In the genomic region with DNA sequence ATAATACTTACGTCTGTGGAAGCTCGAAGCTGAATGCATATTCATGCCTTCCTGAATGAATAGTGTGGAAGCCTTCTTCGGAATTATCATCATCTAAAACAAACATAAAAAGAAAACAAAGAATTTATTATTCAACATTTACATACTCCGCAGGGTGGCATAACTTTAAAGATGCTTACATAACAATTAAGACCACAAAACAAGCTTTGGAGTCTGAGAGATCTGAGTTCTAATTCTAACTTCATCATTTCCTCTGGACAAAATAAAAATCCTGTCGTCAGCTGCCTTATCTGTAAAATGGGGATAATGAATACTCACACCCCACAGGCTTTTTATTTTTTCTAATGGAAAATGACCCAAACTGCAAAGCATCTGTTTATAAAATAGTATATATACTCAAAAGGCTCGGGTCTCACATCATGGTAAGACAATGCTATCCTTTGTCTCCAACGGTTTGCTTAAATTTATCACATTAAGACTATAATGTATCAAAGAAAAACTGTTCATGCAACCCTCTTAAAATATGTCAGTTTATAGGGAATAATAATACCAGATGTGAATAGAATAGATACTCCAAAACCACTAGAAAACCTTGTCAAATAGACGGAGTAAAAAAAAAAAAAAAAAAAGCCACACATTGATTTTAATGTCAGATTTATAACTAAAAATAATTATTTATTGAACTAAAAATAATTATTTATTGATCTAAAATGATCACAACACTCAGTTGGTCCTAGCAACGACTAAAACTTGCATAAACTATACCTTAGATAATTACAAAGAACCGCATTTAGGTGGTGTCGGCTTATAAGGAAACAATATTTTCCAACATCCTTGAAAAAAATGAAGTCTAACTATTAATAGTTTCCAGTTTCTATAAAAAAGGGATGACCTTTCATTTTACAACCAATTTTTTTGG, we compare ENCODE assay signal across 8 cellular contexts. TPM values are rescaled to one million over a fixed set of nuclear protein-coding genes. Genes with fewer than 3 reads are reported as not detected.
DNase-seq lines count a peak whose midpoint lies in the region; ATAC-seq and TF ChIP-seq lines count a peak whose summit lies in the region.

No MANE protein-coding gene starts in this region.

- peak overlapping the region; percentile 99 for H3K27ac Mint-ChIP-seq in activated naive CD4-positive, alpha-beta T cell treated with anti-CD3 and anti-CD28 coated beads for 36 hours
- peak overlapping the region; percentile 99 for H3K27ac Mint-ChIP-seq in activated CD8-positive, alpha-beta T cell treated with anti-CD3 and anti-CD28 coated beads for 36 hours
- peak overlapping the region; percentile 98 to 100 (median 100) for H3K27ac Mint-ChIP-seq in immature natural killer cell

- no peak for ATAC-seq in activated CD8-positive, alpha-beta T cell treated with anti-CD3 and anti-CD28 coated beads for 36 hours

- POLR2A ChIA-PET in activated CD8-positive, alpha-beta T cell treated with anti-CD3 and anti-CD28 coated beads for 36 hours (lab: Charles Lee): interaction anchor here (0.6 to 2.2 kb wide), 8 partner anchors 8 to 226 kb away, joined by 3 to 25 read pairs (median 3); no protein-coding TSS in a partner anchor

- peaks cover 23% of the 10 kb centered on the region for H3K36me3 ChIP-seq in suprapubic skin

- no peak for DNase-seq in activated naive CD4-positive, alpha-beta T cell treated with anti-CD3 and anti-CD28 coated beads for 36 hours
- DNase-seq in activated naive CD4-positive, alpha-beta T cell (lab: John Stamatoyannopoulos, UW): no peak
- DNase-seq in activated CD8-positive, alpha-beta T cell treated with anti-CD3 and anti-CD28 coated beads for 36 hours: no peak
- no peak for DNase-seq in immature natural killer cell
- no peak for DNase-seq in suprapubic skin (ENCODE audit: low spot score in 2 of 2)
- no peak for DNase-seq in COR-L47 (lab: John Stamatoyannopoulos, UW)
- DNase-seq in NCI-H2081 (lab: John Stamatoyannopoulos, UW): no peak
- DNase-seq in AG20443 (ENCODE audit: low spot score): no peak

- no peak for TF ChIP-seq CTCF in activated CD8-positive, alpha-beta T cell treated with anti-CD3 and anti-CD28 coated beads for 36 hours (IDR thresholded peaks at IDR 0.05)
- no peak for TF ChIP-seq CTCF in suprapubic skin (IDR thresholded peaks at IDR 0.05)

- no peak for TF ChIP-seq POLR2A in suprapubic skin (IDR thresholded peaks at IDR 0.05)

- TF ChIP-seq EP300 in suprapubic skin (IDR thresholded peaks at IDR 0.05): no peak

- no peaks in the 10 kb centered on the region for H3K9me3 ChIP-seq in suprapubic skin

- 26% methylated on average over 11 of the region's 11 CpGs for WGBS in suprapubic skin

- H3K27ac ChIP-seq in suprapubic skin: peak overlapping the region; percentile 99

- H3K4me3 Mint-ChIP-seq in activated naive CD4-positive, alpha-beta T cell treated with anti-CD3 and anti-CD28 coated beads for 36 hours: peak overlapping the region; percentile 91
- peak overlapping the region; percentile 93 for H3K4me3 Mint-ChIP-seq in activated CD8-positive, alpha-beta T cell treated with anti-CD3 and anti-CD28 coated beads for 36 hours
- peak overlapping the region; percentile 94 to 100 (median 99) for H3K4me3 Mint-ChIP-seq in immature natural killer cell

- intact Hi-C loops in activated naive CD4-positive, alpha-beta T cell treated with anti-CD3 and anti-CD28 coated beads for 36 hours (cut with micrococcal nuclease): no loop called here
- intact Hi-C loops in activated CD8-positive, alpha-beta T cell treated with anti-CD3 and anti-CD28 coated beads for 36 hours (cut with micrococcal nuclease): loop anchor here (2.0 kb wide), 1 partner anchor 66 kb away; no protein-coding TSS in a partner anchor

- H3K27me3 Mint-ChIP-seq in activated naive CD4-positive, alpha-beta T cell treated with anti-CD3 and anti-CD28 coated beads for 36 hours (ENCODE audit: low read depth): no peaks in the 10 kb centered on the region
- no peaks in the 10 kb centered on the region for H3K27me3 Mint-ChIP-seq in activated CD8-positive, alpha-beta T cell treated with anti-CD3 and anti-CD28 coated beads for 36 hours
- H3K27me3 Mint-ChIP-seq in immature natural killer cell (ENCODE audit: low read depth in 3 of 3): peaks cover 7 to 28% (median 17%) of the 10 kb centered on the region in 3 donors

- peaks cover 40% of the 10 kb centered on the region for H3K4me1 ChIP-seq in suprapubic skin

- H3K4me1 Mint-ChIP-seq in activated naive CD4-positive, alpha-beta T cell treated with anti-CD3 and anti-CD28 coated beads for 36 hours (ENCODE audit: low read depth): peaks cover 30% of the 10 kb centered on the region
- peaks cover 29% of the 10 kb centered on the region for H3K4me1 Mint-ChIP-seq in activated CD8-positive, alpha-beta T cell treated with anti-CD3 and anti-CD28 coated beads for 36 hours (ENCODE audit: low read depth)
- peaks cover 34 to 62% of the 10 kb centered on the region in 2 donors for H3K4me1 Mint-ChIP-seq in immature natural killer cell

- CTCF ChIA-PET in activated naive CD4-positive, alpha-beta T cell treated with anti-CD3 and anti-CD28 coated beads for 36 hours (lab: Charles Lee): interaction anchor here (0.5 to 1.6 kb wide), 4 partner anchors 9 to 159 kb away, joined by 3 to 6 read pairs (median 4); no protein-coding TSS in a partner anchor
- CTCF ChIA-PET in activated CD8-positive, alpha-beta T cell treated with anti-CD3 and anti-CD28 coated beads for 36 hours (lab: Charles Lee): interaction anchor here (0.9 to 2.2 kb wide), 9 partner anchors 40 to 159 kb away, joined by 3 to 15 read pairs (median 4); no protein-coding TSS in a partner anchor

- H3K36me3 Mint-ChIP-seq in activated naive CD4-positive, alpha-beta T cell treated with anti-CD3 and anti-CD28 coated beads for 36 hours (ENCODE audit: low read depth): peaks cover 14% of the 10 kb centered on the region
- H3K36me3 Mint-ChIP-seq in activated CD8-positive, alpha-beta T cell treated with anti-CD3 and anti-CD28 coated beads for 36 hours (ENCODE audit: low read depth): peaks cover 50% of the 10 kb centered on the region
- peaks cover 19 to 28% (median 21%) of the 10 kb centered on the region in 3 donors for H3K36me3 Mint-ChIP-seq in immature natural killer cell

- H3K9me3 Mint-ChIP-seq in activated naive CD4-positive, alpha-beta T cell treated with anti-CD3 and anti-CD28 coated beads for 36 hours: no peaks in the 10 kb centered on the region
- H3K9me3 Mint-ChIP-seq in activated CD8-positive, alpha-beta T cell treated with anti-CD3 and anti-CD28 coated beads for 36 hours: no peaks in the 10 kb centered on the region
- no peaks in the 10 kb centered on the region for H3K9me3 Mint-ChIP-seq in immature natural killer cell

- peak overlapping the region; percentile 80 for H3K4me3 ChIP-seq in suprapubic skin

- H3K27me3 ChIP-seq in suprapubic skin: no peaks in the 10 kb centered on the region

RNA-seq across cellular contexts. Expression of gene ARRDC3, which starts 4.2 kb away (rescaled TPM):
- total RNA-seq in activated naive CD4-positive, alpha-beta T cell treated with anti-CD3 and anti-CD28 coated beads for 36 hours: 10 to 100 TPM; 12.8 to 13.8 TPM
- total RNA-seq in activated CD8-positive, alpha-beta T cell treated with anti-CD3 and anti-CD28 coated beads for 36 hours: 10 to 100 TPM; 35.4 to 39.2 TPM
- polyA plus RNA-seq in immature natural killer cell: 10 to 100 TPM; 39.1 to 51.5 (median 50.3) TPM
- total RNA-seq in suprapubic skin: 10 to 100 TPM; 30.1 to 84.4 (median 49.6) TPM
